ENCODE assay signal across 23 cellular contexts in the genomic region with DNA sequence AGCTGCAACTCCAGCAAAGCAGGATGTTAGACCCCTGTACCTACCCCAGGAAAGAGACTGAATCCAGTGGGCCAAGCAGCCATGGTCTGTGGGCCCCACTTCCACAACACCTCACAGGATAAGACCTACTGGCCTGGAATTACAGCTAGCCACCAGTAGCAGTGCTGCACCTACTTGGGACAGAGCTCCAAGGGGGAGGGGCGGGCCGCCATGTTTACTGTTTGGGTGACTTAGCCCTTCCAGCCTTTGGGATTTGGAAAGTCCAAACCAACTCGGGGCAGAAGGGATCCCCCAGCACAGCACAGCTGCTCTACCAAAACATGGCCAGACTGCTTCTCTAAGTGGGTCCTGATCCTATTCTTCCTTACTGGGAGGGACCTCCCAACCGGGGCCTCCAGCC.
"Had no signal": no experiment of that assay in that cellular context is flagged by ENCODE, and none has a peak within 500 bp of the region (broad histone marks: within the 10 kb centered on the region; RNA-seq: fewer than 3 reads in every experiment).

No MANE protein-coding gene starts in this region.

- H3K4me2 ChIP-seq: hepatocyte had no signal

- FAIRE-seq: endothelial cell of umbilical vein, frontal cortex had no signal

- DNase-seq: colonic mucosa; dermis blood vessel endothelial cell; dorsolateral prefrontal cortex; effector CD4-positive, alpha-beta T cell; effector memory CD4-positive, alpha-beta T cell; foreskin keratinocyte; heart left ventricle; hypothalamus; immature natural killer cell; islet precursor cell; left cardiac atrium; left lung; left ventricle myocardium superior; lower lobe of right lung; mesenchymal stem cell; mucosa of descending colon; naive thymus-derived CD4-positive, alpha-beta T cell had no signal

- H3K79me2 ChIP-seq: hepatocyte had no signal

- H3K36me3 Mint-ChIP-seq: immature natural killer cell, mesothelial cell of epicardium had no signal

- H3K9me3 ChIP-seq: colonic mucosa, esophagus muscularis mucosa, gastroesophageal sphincter, heart left ventricle, left lung, lower lobe of right lung, mucosa of descending colon had no signal

- H3K27me3 ChIP-seq: colonic mucosa, foreskin keratinocyte, gastroesophageal sphincter, hepatocyte, left lung had no signal

- H3K4me1 Mint-ChIP-seq: immature natural killer cell; mesothelial cell of epicardium; naive thymus-derived CD4-positive, alpha-beta T cell had no signal

- ATAC-seq: foreskin keratinocyte; gastroesophageal sphincter; heart left ventricle; left cardiac atrium; left lung; left ventricle myocardium superior; lower lobe of right lung; mucosa of descending colon; naive thymus-derived CD4-positive, alpha-beta T cell had no signal

- H3K4me3 Mint-ChIP-seq: immature natural killer cell; mesothelial cell of epicardium; naive thymus-derived CD4-positive, alpha-beta T cell had no signal

- H3K36me3 ChIP-seq: colonic mucosa, esophagus muscularis mucosa, gastroesophageal sphincter, heart left ventricle, left lung, lower lobe of right lung had no signal

- H3K27ac Mint-ChIP-seq: immature natural killer cell; mesothelial cell of epicardium; naive thymus-derived CD4-positive, alpha-beta T cell had no signal

- H3K27me3 Mint-ChIP-seq: naive thymus-derived CD4-positive, alpha-beta T cell had no signal

- H3K4me1 ChIP-seq: colonic mucosa, esophagus muscularis mucosa, foreskin keratinocyte, gastroesophageal sphincter, heart left ventricle, left lung, lower lobe of right lung had no signal

- H3K4me3 ChIP-seq: colonic mucosa, dorsolateral prefrontal cortex, esophagus muscularis mucosa, gastroesophageal sphincter, heart left ventricle, hepatocyte, left lung, lower lobe of right lung, mucosa of descending colon had no signal

- H3K27ac ChIP-seq: colonic mucosa, dorsolateral prefrontal cortex, esophagus muscularis mucosa, foreskin keratinocyte, gastroesophageal sphincter, heart left ventricle, hepatocyte, left lung, lower lobe of right lung had no signal
